In genomic region chr10:62019685-62020361, GRCh38 we compare ENCODE assay signal across 12 cellular contexts.
DNase-seq lines count a peak whose midpoint lies in the region; ATAC-seq and TF ChIP-seq lines count a peak whose summit lies in the region.
"Had no signal": no experiment of that assay in that cellular context is flagged by ENCODE, and none has a peak within 500 bp of the region (broad histone marks: within the 10 kb centered on the region; RNA-seq: fewer than 3 reads in every experiment).

No MANE protein-coding gene starts in this region.

- BruUV-seq in Caco-2 (replicated peaks; lab: Mats Ljungman, UMichigan), result no TSS peak
- BruUV-seq in OCI-LY7 (replicated peaks; lab: Mats Ljungman, UMichigan), result no TSS peak

- H3K9me2 ChIP-seq in OCI-LY7 (ENCODE audit: insufficient read depth, low read length), result no peaks in the 10 kb centered on the region

- H3K27ac ChIP-seq in OCI-LY7 (ENCODE audit: low read depth, low read length, poor library complexity, severe bottlenecking) (peak overlapping the region; percentile 13), endodermal cell (ENCODE audit: low read depth, low read length) (no peak overlapping the region), psoas muscle (peak overlapping the region; percentile 28), substantia nigra (ENCODE audit: low read depth, low read length, poor library complexity, severe bottlenecking) (no peak overlapping the region)
- H3K27ac ChIP-seq: brain microvascular endothelial cell had no signal

- H3K79me2 ChIP-seq in OCI-LY7 (ENCODE audit: insufficient read depth, low read depth, low read length), result peaks cover 48% of the 10 kb centered on the region

- CTCF ChIA-PET in Caco-2 (lab: Charles Lee), result interaction anchor here (1.3 kb wide), 1 partner anchor 17 kb away, joined by 4 read pairs; no protein-coding TSS in a partner anchor
- CTCF ChIA-PET in OCI-LY7 (lab: Charles Lee; ENCODE audit: unreplicated experiment), result interaction anchor here (1.0 kb wide), 1 partner anchor 10 kb away, joined by 3 read pairs; no protein-coding TSS in a partner anchor

- H3K27me3 Mint-ChIP-seq in Caco-2 (ENCODE audit: insufficient read depth, unreplicated experiment) (no peaks in the 10 kb centered on the region), endodermal cell (ENCODE audit: insufficient read depth) (no peaks in the 10 kb centered on the region)

- H3K27me3 ChIP-seq in Caco-2 (replicated peaks; ENCODE audit: control insufficient read depth, insufficient read depth, low read length), result no peaks in the 10 kb centered on the region
- H3K27me3 ChIP-seq in endodermal cell (ENCODE audit: control insufficient read depth, insufficient read depth, low read length, poor library complexity, severe bottlenecking), result no peaks in the 10 kb centered on the region
- H3K27me3 ChIP-seq in psoas muscle (ENCODE audit: insufficient read depth in 3 of 3, low read length in 2 of 3), result no peaks in the 10 kb centered on the region
- H3K27me3 ChIP-seq: brain microvascular endothelial cell had no signal

- no peak for TF ChIP-seq CTCF in Caco-2 (IDR thresholded peaks at IDR 0.05; ENCODE audit: insufficient read depth in 1 of 2, low read depth in 1 of 2, low read length in 1 of 2, severe bottlenecking in 1 of 2, unreplicated experiment in 1 of 2)
- TF ChIP-seq CTCF in OCI-LY7 (conservative IDR thresholded peaks at IDR 0.05; ENCODE audit: low read length), result no peak
- no peak for TF ChIP-seq CTCF in endodermal cell (conservative IDR thresholded peaks at IDR 0.05)
- TF ChIP-seq CTCF in psoas muscle (IDR thresholded peaks at IDR 0.05), result no peak

- intact Hi-C loops in Caco-2 (cut with micrococcal nuclease; ENCODE audit: unreplicated experiment) (loop anchor here (5.0 kb wide), 1 partner anchor 168 kb away; no protein-coding TSS in a partner anchor), OCI-LY7 (cut with micrococcal nuclease; ENCODE audit: unreplicated experiment) (no loop called here), psoas muscle (cut with DNase I) (no loop called here)

- peaks cover 93% of the 10 kb centered on the region for H3K36me3 Mint-ChIP-seq in Caco-2 (ENCODE audit: insufficient read depth, unreplicated experiment)
- no peaks in the 10 kb centered on the region for H3K36me3 Mint-ChIP-seq in endodermal cell (ENCODE audit: low read depth)

- H3K9me3 Mint-ChIP-seq in Caco-2 (ENCODE audit: unreplicated experiment) (no peaks in the 10 kb centered on the region), endodermal cell (no peaks in the 10 kb centered on the region)

- peaks cover 89% of the 10 kb centered on the region for H3K4me1 ChIP-seq in Caco-2
- H3K4me1 ChIP-seq in OCI-LY7 (ENCODE audit: insufficient read depth, low read length, poor library complexity, severe bottlenecking), result peaks cover 76% of the 10 kb centered on the region
- H3K4me1 ChIP-seq in endodermal cell (ENCODE audit: control insufficient read depth, insufficient read depth, low read length), result peaks cover 39% of the 10 kb centered on the region
- peaks cover 48% of the 10 kb centered on the region for H3K4me1 ChIP-seq in psoas muscle

- WGBS in endodermal cell (ENCODE audit: insufficient coverage in 1 of 2, insufficient read length in 1 of 2), 2 experiments, result 57 to 70% methylated on average over 3 to 6 of the region's 6 CpGs
- 66 to 73% (median 72%) methylated on average over 6 of the region's 6 CpGs for WGBS in psoas muscle, 3 donors

- H3K4me3 Mint-ChIP-seq in Caco-2 (ENCODE audit: unreplicated experiment) (no peak overlapping the region), endodermal cell (no peak overlapping the region)

- H3K27ac Mint-ChIP-seq in Caco-2 (ENCODE audit: unreplicated experiment) (peak overlapping the region; percentile 51), endodermal cell (peak overlapping the region; percentile 56)

- ATAC-seq in psoas muscle, result no peak

- H3K4me3 ChIP-seq in Caco-2 (ENCODE audit: low read depth, low read length) (no peak overlapping the region), OCI-LY7 (ENCODE audit: low read depth, low read length, poor library complexity, severe bottlenecking) (peak overlapping the region; percentile 21), endodermal cell (ENCODE audit: low read length) (no peak overlapping the region), psoas muscle (no peak overlapping the region)

- no peaks in the 10 kb centered on the region for H4K20me1 ChIP-seq in OCI-LY7 (ENCODE audit: insufficient read depth, low read length)

- no peak overlapping the region; the same call in 1 of the 2 replicates for H2AFZ ChIP-seq in OCI-LY7 (ENCODE audit: low read length)

- POLR2A ChIA-PET in Caco-2 (lab: Charles Lee), result interaction anchor here (0.6 to 1.0 kb wide), 2 partner anchors 18 to 28 kb away, joined by 3 to 5 read pairs; no protein-coding TSS in a partner anchor
- POLR2A ChIA-PET in OCI-LY7 (lab: Charles Lee), result interaction anchor here (0.6 to 9.4 kb wide), 13 partner anchors 10 to 267 kb away, joined by 3 to 139 read pairs (median 5); no protein-coding TSS in a partner anchor

- H3K9me3 ChIP-seq in Caco-2 (no peaks in the 10 kb centered on the region), OCI-LY7 (ENCODE audit: low read length) (no peaks in the 10 kb centered on the region; the same call in 1 of the 2 replicates), endodermal cell (ENCODE audit: control insufficient read depth, low read length) (no peaks in the 10 kb centered on the region), psoas muscle (no peaks in the 10 kb centered on the region)

- no peak overlapping the region for H3K9ac ChIP-seq in endodermal cell (ENCODE audit: extremely low read depth, low read length, poor library complexity, severe bottlenecking)

- peak overlapping the region; percentile 63 for H3K4me2 ChIP-seq in OCI-LY7 (ENCODE audit: low read length)

- H3K4me1 Mint-ChIP-seq in Caco-2 (ENCODE audit: low read depth, unreplicated experiment) (peaks cover 77% of the 10 kb centered on the region), endodermal cell (peaks cover 56% of the 10 kb centered on the region)

- DNase-seq in Caco-2, result no peak
- no peak for DNase-seq in OCI-LY7 (ENCODE audit: low spot score)
- DNase-seq in endodermal cell, result no peak
- no peak for DNase-seq in psoas muscle
- DNase-seq in G401 (ENCODE audit: low spot score), result no peak
- DNase-seq in NCI-H2107 treated with DMSO at 0.1 percent for 48 hours (lab: John Stamatoyannopoulos, UW; ENCODE audit: unreplicated experiment), result no peak
- no peak for DNase-seq in erythroblast (lab: John Stamatoyannopoulos, UW)
- DNase-seq in substantia nigra (lab: John Stamatoyannopoulos, UW), result no peak
- DNase-seq: brain microvascular endothelial cell; NCI-H1694 treated with DMSO at 0.1 percent for 48 hours; stimulated activated CD4-positive, alpha-beta T cell treated with anti-CD3 and anti-CD28 coated beads, Interleukin-4, amount 100 ng/mL, for 24 hours; T-helper 2 cell had no signal

- TF ChIP-seq POLR2A in erythroblast (IDR thresholded peaks at IDR 0.05; ENCODE audit: low read length), result no peak

- in situ Hi-C loops in G401 (cut with HindIII; ENCODE audit: low sequenced_read_pairs), result no loop called here

- H3K36me3 ChIP-seq in Caco-2 (ENCODE audit: control insufficient read depth, insufficient read depth, low read length) (peaks cover 5% of the 10 kb centered on the region; the same call in 1 of the 2 replicates), OCI-LY7 (ENCODE audit: insufficient read depth, low read length) (peaks cover 47% of the 10 kb centered on the region), endodermal cell (ENCODE audit: control insufficient read depth, insufficient read depth, low read length) (no peaks in the 10 kb centered on the region), psoas muscle (ENCODE audit: insufficient read depth in 1 of 2, low read depth in 1 of 2) (no peaks in the 10 kb centered on the region)
- H3K36me3 ChIP-seq: brain microvascular endothelial cell had no signal

Comparison
In these comparisons a context has a peak if more than half of its experiments do, and no peak if none do; other contexts are left out.
1. H3K27ac ChIP-seq: peak in OCI-LY7 (single experiment) and psoas muscle (single experiment); none in endodermal cell (single experiment) and substantia nigra (single experiment).